1 cellular context compared by ENCODE assay signal in the genomic region with DNA sequence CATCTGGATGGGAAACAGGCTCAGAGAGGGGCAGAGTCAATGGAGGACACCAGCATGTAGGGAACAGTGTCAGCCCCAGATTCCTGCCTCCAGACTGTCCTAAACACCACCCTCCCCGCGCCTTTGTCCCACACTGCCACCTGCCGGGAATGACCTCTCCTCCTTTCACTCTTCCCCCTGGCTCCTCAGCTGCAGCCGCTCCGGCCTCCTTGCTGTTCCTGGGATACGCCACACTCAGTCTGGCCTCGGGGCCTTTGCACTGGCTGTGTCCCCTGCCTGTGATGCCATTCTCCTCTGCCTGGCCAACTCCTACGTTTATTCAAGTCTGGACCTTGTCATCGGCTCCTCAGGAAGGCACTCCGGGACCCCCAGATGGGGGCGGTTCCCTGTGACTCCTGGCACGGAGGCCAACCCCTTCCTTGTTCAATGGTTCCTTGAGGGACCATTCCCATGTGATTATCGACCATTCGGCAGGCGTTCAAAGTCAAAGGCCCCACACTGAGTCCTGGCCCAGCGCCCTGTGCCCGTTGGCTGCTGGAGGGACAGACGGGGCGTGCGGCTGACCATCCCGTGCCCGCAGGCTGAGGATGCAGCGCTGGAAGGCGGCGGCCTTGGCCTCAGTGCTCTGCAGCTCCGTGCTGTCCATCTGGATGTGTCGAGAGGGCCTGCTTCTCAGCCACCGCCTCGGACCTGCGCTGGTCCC.
TF ChIP-seq lines count a peak whose summit lies in the region.

No MANE protein-coding gene starts in this region.

TF ChIP-seq in GM12878, 131 proteins besides CTCF, POLR2A, EP300 and RAD21:
- TF ChIP-seq MYB (IDR thresholded peaks at IDR 0.05; ENCODE audit: borderline replicate concordance, low read depth, low read length) (no peak), SREBF1 (IDR thresholded peaks at IDR 0.05; ENCODE audit: low read length) (no peak), RBBP5 (conservative IDR thresholded peaks at IDR 0.05) (no peak), RFX5 (IDR thresholded peaks at IDR 0.05; ENCODE audit: low read depth, low read length) (no peak), ZZZ3 (IDR thresholded peaks at IDR 0.05; ENCODE audit: control insufficient read depth, insufficient read length, low read depth) (no peak), IRF4 (IDR thresholded peaks at IDR 0.05; ENCODE audit: low read depth, low read length) (no peak)
